20 cellular contexts compared by ENCODE assay signal in the genomic region with DNA sequence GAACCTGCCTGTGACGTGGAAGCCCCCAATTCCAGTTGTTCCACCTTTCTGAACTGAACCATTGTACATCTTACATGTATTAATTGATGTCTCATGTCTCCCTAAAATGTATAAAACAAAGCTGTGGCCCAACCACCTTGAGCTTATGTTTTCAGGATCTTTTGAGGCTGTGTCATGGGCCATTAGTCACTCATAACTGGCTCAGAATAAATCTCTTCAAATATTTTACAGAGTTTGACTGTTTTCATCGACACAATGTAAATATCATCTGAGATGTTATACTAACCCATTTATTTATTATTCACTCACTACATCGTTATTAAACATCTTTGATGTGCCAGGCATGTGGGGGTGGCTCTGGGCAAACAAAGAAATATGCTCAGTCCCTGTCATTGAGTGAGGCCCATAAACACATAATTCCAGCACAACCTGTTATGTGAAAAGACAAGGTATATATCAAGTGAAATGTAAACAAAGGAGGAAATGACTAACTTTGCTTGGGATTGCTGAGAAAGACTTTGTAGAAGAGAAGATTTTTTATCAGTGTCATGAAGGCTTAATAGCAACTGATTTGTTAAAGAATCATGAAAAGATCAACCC. TPM values are rescaled to one million over a fixed set of nuclear protein-coding genes. Genes with fewer than 3 reads are reported as not detected.
A peak's percentile ranks its signal among the peaks of the same experiment; 100 is the strongest.
DNase-seq lines count a peak whose midpoint lies in the region; ATAC-seq and TF ChIP-seq lines count a peak whose summit lies in the region.
"Had no signal": no experiment of that assay in that cellular context is flagged by ENCODE, and none has a peak within 500 bp of the region (broad histone marks: within the 10 kb centered on the region; RNA-seq: fewer than 3 reads in every experiment).

No MANE protein-coding gene starts in this region.

- H3K4me1 Mint-ChIP-seq in activated T-cell treated with anti-CD3 and anti-CD28 coated beads, Interleukin-2, amount 50 U/mL, for 72 hours (ENCODE audit: low read depth) = peaks cover 27% of the 10 kb centered on the region
- peaks cover 29% of the 10 kb centered on the region for H3K4me1 Mint-ChIP-seq in endodermal cell

- peak overlapping the region; percentile 20 for H3K4me3 ChIP-seq in LNCaP clone FGC (ENCODE audit: low read depth, low read length)
- peak overlapping the region; percentile 77 for H3K4me3 ChIP-seq in endodermal cell (ENCODE audit: low read length)
- H3K4me3 ChIP-seq in MM.1S (ENCODE audit: low read length) = no peak overlapping the region
- H3K4me3 ChIP-seq: cardiac muscle cell, K562, left lung had no signal

- H2AFZ ChIP-seq in MM.1S (ENCODE audit: low read length) = no peak overlapping the region

- H3K27me3 Mint-ChIP-seq in activated T-cell treated with anti-CD3 and anti-CD28 coated beads, Interleukin-2, amount 50 U/mL, for 72 hours (ENCODE audit: low read depth) = no peaks in the 10 kb centered on the region
- H3K27me3 Mint-ChIP-seq in endodermal cell (ENCODE audit: insufficient read depth) = no peaks in the 10 kb centered on the region
- H3K27me3 Mint-ChIP-seq: activated naive CD4-positive, alpha-beta T cell treated with anti-CD3 and anti-CD28 coated beads, Interleukin-2, amount 50 U/mL, for 24 hours had no signal

- peaks cover 54% of the 10 kb centered on the region for H3K9me3 ChIP-seq in endodermal cell (ENCODE audit: control insufficient read depth, low read length)
- H3K9me3 ChIP-seq in MM.1S (replicated peaks; ENCODE audit: insufficient read depth, low read length) = no peaks in the 10 kb centered on the region
- H3K9me3 ChIP-seq: left lung had no signal

- no peak overlapping the region for H3K4me2 ChIP-seq in MM.1S (ENCODE audit: low read depth, low read length)

- H3F3A ChIP-seq in MM.1S (ENCODE audit: insufficient read depth, low read length) = peaks cover 8% of the 10 kb centered on the region

- H3K27me3 ChIP-seq in endodermal cell (ENCODE audit: control insufficient read depth, insufficient read depth, low read length, poor library complexity, severe bottlenecking) = no peaks in the 10 kb centered on the region
- no peaks in the 10 kb centered on the region for H3K27me3 ChIP-seq in MM.1S (replicated peaks; ENCODE audit: insufficient read depth, low read length)
- H3K27me3 ChIP-seq: cardiac muscle cell, left lung had no signal

- no peak for DNase-seq in activated T-cell treated with anti-CD3 and anti-CD28 coated beads, Interleukin-2, amount 50 U/mL, for 72 hours
- DNase-seq in activated T-cell treated with anti-CD3 and anti-CD28 coated beads, Interleukin-2, amount 50 U/mL, for 48 hours = no peak
- DNase-seq in LNCaP clone FGC (ENCODE audit: low read depth) (peak; percentile 92), endodermal cell (no peak), renal cortical epithelial cell (ENCODE audit: low read depth) (peak; percentile 22), MM.1S (no peak), GF-D8 (lab: John Stamatoyannopoulos, UW) (no peak)
- DNase-seq: CD8-positive, alpha-beta memory T cell; left lung; naive thymus-derived CD8-positive, alpha-beta T cell; NCI-H1417 treated with DMSO at 0.1 percent for 48 hours; NCI-H446; OCI-M1; stimulated activated CD4-positive, alpha-beta T cell treated with anti-CD3 and anti-CD28 coated beads, Interleukin-12 subunit alpha, Interleukin-12 subunit beta, amount 100 ng/mL, for 4 hours had no signal

- H3K9ac ChIP-seq in endodermal cell (ENCODE audit: extremely low read depth, low read length, poor library complexity, severe bottlenecking) (no peak overlapping the region), MM.1S (ENCODE audit: low read length) (no peak overlapping the region)

- H3K9me3 Mint-ChIP-seq in activated T-cell treated with anti-CD3 and anti-CD28 coated beads, Interleukin-2, amount 50 U/mL, for 72 hours = no peaks in the 10 kb centered on the region
- peaks cover 41% of the 10 kb centered on the region for H3K9me3 Mint-ChIP-seq in endodermal cell
- H3K9me3 Mint-ChIP-seq: activated naive CD4-positive, alpha-beta T cell treated with anti-CD3 and anti-CD28 coated beads, Interleukin-2, amount 50 U/mL, for 24 hours had no signal

- 71 to 74% methylated on average over 1 to 3 of the region's 3 CpGs for WGBS in endodermal cell (ENCODE audit: insufficient coverage in 1 of 2, insufficient read length in 1 of 2), 2 experiments

- H4K20me1 ChIP-seq in MM.1S (ENCODE audit: insufficient read depth, low read length) = no peaks in the 10 kb centered on the region

- peaks cover 10% of the 10 kb centered on the region for H3K4me1 ChIP-seq in endodermal cell (ENCODE audit: control insufficient read depth, insufficient read depth, low read length)
- peaks cover 14% of the 10 kb centered on the region for H3K4me1 ChIP-seq in MM.1S (ENCODE audit: low read length)

- H3K27ac ChIP-seq in endodermal cell (ENCODE audit: low read depth, low read length) = no peak overlapping the region
- no peak overlapping the region for H3K27ac ChIP-seq in MM.1S (ENCODE audit: low read length)
- H3K27ac ChIP-seq: cardiac muscle cell, left lung had no signal

- H3K4me3 Mint-ChIP-seq in activated T-cell treated with anti-CD3 and anti-CD28 coated beads, Interleukin-2, amount 50 U/mL, for 72 hours = peak overlapping the region in 1 of 2 donors; percentile 23
- H3K4me3 Mint-ChIP-seq in endodermal cell = peak overlapping the region; percentile 41
- H3K4me3 Mint-ChIP-seq: activated naive CD4-positive, alpha-beta T cell treated with anti-CD3 and anti-CD28 coated beads, Interleukin-2, amount 50 U/mL, for 24 hours; CD8-positive, alpha-beta memory T cell; naive thymus-derived CD8-positive, alpha-beta T cell had no signal

- peak overlapping the region; percentile 34 for H3K27ac Mint-ChIP-seq in activated T-cell treated with anti-CD3 and anti-CD28 coated beads, Interleukin-2, amount 50 U/mL, for 72 hours
- peak overlapping the region; percentile 52 for H3K27ac Mint-ChIP-seq in endodermal cell

- H3K79me2 ChIP-seq in MM.1S (ENCODE audit: low read length) = no peaks in the 10 kb centered on the region

- H3K36me3 ChIP-seq in endodermal cell (ENCODE audit: control insufficient read depth, insufficient read depth, low read length) (peaks cover 20% of the 10 kb centered on the region), MM.1S (replicated peaks; ENCODE audit: insufficient read depth, low read length) (no peaks in the 10 kb centered on the region)
- H3K36me3 ChIP-seq: cardiac muscle cell, left lung had no signal

- H3K9me2 ChIP-seq in MM.1S (replicated peaks; ENCODE audit: insufficient read depth, low read length) = no peaks in the 10 kb centered on the region

- TF ChIP-seq CTCF in LNCaP clone FGC (IDR thresholded peaks at IDR 0.05; ENCODE audit: control insufficient read depth, extremely low read depth, insufficient read depth) (no peak), endodermal cell (conservative IDR thresholded peaks at IDR 0.05) (no peak), MM.1S (IDR thresholded peaks at IDR 0.05; ENCODE audit: low read length) (no peak)

- no peak for ATAC-seq in activated T-cell treated with anti-CD3 and anti-CD28 coated beads, Interleukin-2, amount 50 U/mL, for 72 hours (replicated peaks in 1 of 2)
- ATAC-seq in GM21381 (IDR thresholded peaks at IDR 0.05; ENCODE audit: unreplicated experiment) = no peak
- ATAC-seq: HCT116; K562; left lung; naive thymus-derived CD8-positive, alpha-beta T cell; SK-N-SH treated with all-trans-retinoic acid at 6 μM for 48 hours had no signal

- peaks cover 0 to 2% of the 10 kb centered on the region in 2 donors for H3K36me3 Mint-ChIP-seq in activated T-cell treated with anti-CD3 and anti-CD28 coated beads, Interleukin-2, amount 50 U/mL, for 72 hours (ENCODE audit: insufficient read depth in 2 of 2)
- peaks cover 17% of the 10 kb centered on the region for H3K36me3 Mint-ChIP-seq in endodermal cell (ENCODE audit: low read depth)
- H3K36me3 Mint-ChIP-seq: activated naive CD4-positive, alpha-beta T cell treated with anti-CD3 and anti-CD28 coated beads, Interleukin-2, amount 50 U/mL, for 24 hours; naive thymus-derived CD8-positive, alpha-beta T cell had no signal

RNA-seq across cellular contexts. Expression of gene PPM1K, which starts 34.5 kb away (rescaled TPM):
- 10 to 100 TPM; 61.2 to 85.3 TPM for total RNA-seq in activated T-cell treated with anti-CD3 and anti-CD28 coated beads, Interleukin-2, amount 50 U/mL, for 72 hours
- 10 to 100 TPM; 35.1 to 37.8 TPM for total RNA-seq in endodermal cell
- 8.4 TPM for polyA plus RNA-seq in endodermal cell (2013, experiment 1 of 2)
- 11.2 TPM for polyA plus RNA-seq in endodermal cell (2013, experiment 2 of 2)
- 12.4 and 17.2 TPM in 2 replicates for total RNA-seq in renal cortical epithelial cell

RNA-seq across cellular contexts. Expression of gene HERC6, which starts 59.8 kb away (rescaled TPM):
- total RNA-seq in activated T-cell treated with anti-CD3 and anti-CD28 coated beads, Interleukin-2, amount 50 U/mL, for 72 hours = 10 to 100 TPM in 1 of 2 donors, 1 to 10 TPM in 1; 5.7 to 14.9 TPM
- total RNA-seq in endodermal cell = 10 to 100 TPM in 1 of 2 donors, 1 to 10 TPM in 1; 9.9 to 12.7 TPM
- polyA plus RNA-seq in endodermal cell (2013, experiment 1 of 2) = 0.71 TPM
- 0.54 TPM for polyA plus RNA-seq in endodermal cell (2013, experiment 2 of 2)
- total RNA-seq in renal cortical epithelial cell = 25.6 and 27.4 TPM in 2 replicates

Comparison
In these comparisons a context has a peak if more than half of its experiments do, and no peak if none do; other contexts are left out.
1. DNase-seq: peak in LNCaP clone FGC (single experiment) and renal cortical epithelial cell (single experiment); none in activated T-cell treated with anti-CD3 and anti-CD28 coated beads, Interleukin-2, amount 50 U/mL, for 72 hours (0 of 2), activated T-cell treated with anti-CD3 and anti-CD28 coated beads, Interleukin-2, amount 50 U/mL, for 48 hours (0 of 2), endodermal cell (single experiment), MM.1S (single experiment) and GF-D8 (single experiment).